34 cellular contexts compared by ENCODE assay signal in the genomic region with DNA sequence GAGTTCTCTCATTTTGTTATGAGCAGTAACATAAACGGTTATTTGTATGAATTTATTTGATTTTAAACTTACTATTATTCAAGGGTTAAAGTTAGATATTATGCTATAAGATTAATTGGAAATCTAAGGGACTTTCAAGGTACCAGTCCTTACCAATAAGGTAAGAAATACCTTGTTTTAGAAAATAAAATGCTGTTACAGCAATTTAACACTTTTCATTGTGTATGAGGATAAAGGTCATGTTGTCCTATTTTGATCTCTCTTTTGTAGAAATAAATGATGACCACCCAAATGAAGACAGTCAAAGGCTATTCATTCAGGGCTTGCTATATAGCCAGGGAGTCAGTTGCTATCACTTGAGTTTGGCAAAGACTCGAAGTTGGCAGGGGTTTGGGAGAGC.
"Had no signal": no experiment of that assay in that cellular context is flagged by ENCODE, and none has a peak within 500 bp of the region (broad histone marks: within the 10 kb centered on the region; RNA-seq: fewer than 3 reads in every experiment).

No MANE protein-coding gene starts in this region.

- H3K27ac ChIP-seq: adrenal gland, ascending aorta, body of pancreas, brain microvascular endothelial cell, breast epithelium, cardiac muscle cell had no signal

- H3K4me1 ChIP-seq: adrenal gland, ascending aorta, body of pancreas, breast epithelium had no signal

- DNase-seq: activated effector memory CD4-positive, alpha-beta T cell treated with anti-CD3 and anti-CD28 coated beads, Interleukin-2, amount 50 U/mL, for 16 hours; activated effector memory CD4-positive, alpha-beta T cell treated with Interleukin-2 at 50 U/mL for 16 hours; activated gamma-delta T cell; activated gamma-delta T cell treated with Interleukin-2 at 50 U/mL for 16 hours; activated naive CD4-positive, alpha-beta T cell; activated naive CD4-positive, alpha-beta T cell treated with anti-CD3 and anti-CD28 coated beads for 36 hours; activated naive CD4-positive, alpha-beta T cell treated with anti-CD3 and anti-CD28 coated beads, Interleukin-2, amount 10 ng/mL, durations not matched to agents 7 days and 5 days; activated naive CD4-positive, alpha-beta T cell treated with anti-CD3 and anti-CD28 coated beads, Interleukin-2, amount 50 U/mL, for 16 hours; activated naive CD4-positive, alpha-beta T cell treated with Interleukin-2 at 50 U/mL for 16 hours; activated naive CD8-positive, alpha-beta T cell treated with anti-CD3 and anti-CD28 coated beads for 36 hours; activated naive CD8-positive, alpha-beta T cell treated with anti-CD3 and anti-CD28 coated beads, Interleukin-2, amount 10 ng/mL, durations not matched to agents 7 days and 5 days; activated naive CD8-positive, alpha-beta T cell treated with anti-CD3 and anti-CD28 coated beads, Interleukin-2, amount 50 U/mL, for 24 hours; activated T-cell treated with anti-CD3 and anti-CD28 coated beads, Interleukin-2, amount 50 U/mL, for 24 hours; activated T-cell treated with anti-CD3 and anti-CD28 coated beads, Interleukin-2, amount 50 U/mL, for 4 hours; activated T-cell treated with anti-CD3 and anti-CD28 coated beads, Interleukin-2, amount 50 U/mL, for 48 hours; activated T-cell treated with anti-CD3 and anti-CD28 coated beads, Interleukin-2, amount 50 U/mL, for 72 hours; adrenal gland; amniotic stem cell; amygdala; anterior cingulate cortex; aorta; body of pancreas; brain microvascular endothelial cell; caudate nucleus; central memory CD4-positive, alpha-beta T cell; cerebellar nuclear complex had no signal

- ATAC-seq: activated naive CD4-positive, alpha-beta T cell treated with anti-CD3 and anti-CD28 coated beads, Interleukin-2, amount 50 U/mL, for 72 hours; activated naive CD8-positive, alpha-beta T cell treated with anti-CD3 and anti-CD28 coated beads, Interleukin-2, amount 50 U/mL, for 24 hours; activated T-cell treated with anti-CD3 and anti-CD28 coated beads, Interleukin-2, amount 50 U/mL, for 4 hours; activated T-cell treated with anti-CD3 and anti-CD28 coated beads, Interleukin-2, amount 50 U/mL, for 72 hours; activated T-helper 17 cell treated with anti-CD3 and anti-CD28 coated beads, Interleukin-2, amount 50 U/mL, for 72 hours; body of pancreas had no signal

- H3K36me3 ChIP-seq: adrenal gland, ascending aorta, brain microvascular endothelial cell, breast epithelium, cardiac muscle cell had no signal

- H3K9me3 ChIP-seq: adrenal gland, ascending aorta, body of pancreas, breast epithelium had no signal

- H3K27me3 ChIP-seq: adrenal gland, ascending aorta, body of pancreas, brain microvascular endothelial cell, breast epithelium, cardiac muscle cell had no signal

- FAIRE-seq: astrocyte, bronchial epithelial cell, colon had no signal

- H3K4me3 ChIP-seq: adrenal gland, ascending aorta, body of pancreas, breast epithelium, cardiac muscle cell had no signal
